ENCODE assay signal across 1 cellular context in the genomic region with DNA sequence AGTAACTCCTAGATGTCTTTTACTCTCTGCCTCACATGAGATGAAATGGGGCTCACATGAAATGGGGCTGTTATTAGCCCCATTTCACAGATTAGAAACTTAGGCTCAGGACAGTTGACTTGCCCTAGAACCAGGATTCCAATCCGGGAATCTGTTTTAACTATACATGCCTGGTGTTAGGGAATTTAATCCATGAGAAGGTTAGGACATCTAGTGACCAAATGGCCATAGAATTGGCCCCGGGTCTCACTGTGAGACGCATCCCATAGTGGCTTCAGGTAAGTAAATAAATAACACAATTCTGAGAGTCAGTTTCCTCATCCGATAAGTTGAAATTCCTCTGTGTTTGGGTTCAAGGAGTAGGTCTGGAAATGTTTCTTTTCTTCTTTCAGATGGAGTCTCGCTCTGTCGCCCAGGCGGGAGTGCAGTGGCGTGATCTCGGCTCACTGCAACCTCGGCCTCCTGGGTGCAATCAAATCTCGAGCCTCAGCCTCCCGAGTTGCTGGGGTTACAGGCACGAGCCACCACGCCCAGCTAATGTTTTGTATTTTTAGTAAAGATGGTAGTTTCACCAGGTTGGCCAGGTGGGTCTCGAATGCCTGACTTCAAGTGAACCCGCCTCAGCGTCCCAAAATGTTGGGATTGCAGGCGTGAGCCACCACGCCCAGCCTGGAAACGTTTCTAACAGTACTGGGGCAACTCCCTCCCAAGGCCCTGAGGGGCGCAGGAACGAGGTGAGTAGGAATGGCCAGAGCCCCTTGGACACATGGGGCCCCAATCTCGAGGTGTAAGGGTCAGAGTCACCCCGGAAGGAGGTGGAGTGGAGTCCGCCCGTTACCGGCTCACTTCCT.
TF ChIP-seq lines count a peak whose summit lies in the region.

No MANE protein-coding gene starts in this region.

TF ChIP-seq in SK-N-SH treated with all-trans-retinoic acid at 6 μM for 48 hours, 23 proteins besides CTCF, POLR2A, EP300 and RAD21 (continued from another document):
- TF ChIP-seq PATZ1 (CRISPR knock-in tag; IDR thresholded peaks at IDR 0.05; ENCODE audit: borderline replicate concordance) (no peak), ZNF8 (CRISPR knock-in tag; IDR thresholded peaks at IDR 0.05) (no peak)
